23 cellular contexts compared by ENCODE assay signal in the genomic region with DNA sequence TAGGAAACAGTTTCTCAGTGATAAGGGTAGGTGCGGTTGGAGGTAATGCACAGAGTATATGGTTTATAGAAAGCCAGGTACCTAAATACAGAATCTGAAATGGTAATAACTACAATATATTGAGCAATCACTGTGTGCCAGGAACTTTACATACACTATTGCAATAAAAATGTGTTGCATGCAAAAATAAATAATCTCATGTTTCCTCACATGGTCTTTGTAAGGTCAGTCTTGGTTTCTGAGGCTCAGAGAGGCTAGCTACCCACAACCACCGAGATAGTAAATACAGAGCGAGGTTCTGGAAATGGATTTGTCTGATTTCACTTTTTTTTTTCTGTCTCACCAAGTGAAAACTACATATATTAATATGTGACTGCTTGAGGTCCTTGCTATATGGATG.
"Had no signal": no experiment of that assay in that cellular context is flagged by ENCODE, and none has a peak within 500 bp of the region (broad histone marks: within the 10 kb centered on the region; RNA-seq: fewer than 3 reads in every experiment).

No MANE protein-coding gene starts in this region.

- H3K4me3 Mint-ChIP-seq: immature natural killer cell; natural killer cell treated with Interleukin-12 subunit alpha and Interleukin-12 subunit beta and Interleukin-15 and Interleukin-18, amount 100 ng/mL, for 72 hours; neural progenitor cell had no signal

- H3K27ac ChIP-seq: coronary artery, gastroesophageal sphincter, left ventricle myocardium inferior, lower lobe of right lung, neural progenitor cell, ovary, right atrium auricular region, tibial artery, upper lobe of left lung, uterus had no signal

- H3K4me3 ChIP-seq: coronary artery, gastroesophageal sphincter, left ventricle myocardium inferior, lower lobe of right lung, neural progenitor cell, ovary, right atrium auricular region, tibial artery, upper lobe of left lung, uterus had no signal

- H2AFZ ChIP-seq: neural progenitor cell had no signal

- H3K9ac ChIP-seq: neural progenitor cell had no signal

- H3K4me1 Mint-ChIP-seq: immature natural killer cell, neural progenitor cell had no signal

- H3K36me3 ChIP-seq: gastroesophageal sphincter, left ventricle myocardium inferior, lower lobe of right lung, neural progenitor cell, ovary, right atrium auricular region, tibial artery, upper lobe of left lung, uterus had no signal

- H3K27me3 Mint-ChIP-seq: natural killer cell treated with Interleukin-12 subunit alpha and Interleukin-12 subunit beta and Interleukin-15 and Interleukin-18, amount 100 ng/mL, for 72 hours had no signal

- H3K9me3 Mint-ChIP-seq: neural progenitor cell had no signal

- ATAC-seq: gastroesophageal sphincter; left cardiac atrium; lower lobe of right lung; natural killer cell treated with Interleukin-12 subunit alpha and Interleukin-12 subunit beta and Interleukin-15 and Interleukin-18, amount 100 ng/mL, for 72 hours had no signal

- H3K4me1 ChIP-seq: gastroesophageal sphincter, left ventricle myocardium inferior, lower lobe of right lung, neural progenitor cell, right atrium auricular region, tibial artery, upper lobe of left lung, uterus had no signal

- H3K36me3 Mint-ChIP-seq: immature natural killer cell; natural killer cell treated with Interleukin-12 subunit alpha and Interleukin-12 subunit beta and Interleukin-15 and Interleukin-18, amount 100 ng/mL, for 72 hours; neural progenitor cell had no signal

- H3K4me2 ChIP-seq: neural progenitor cell had no signal

- H3K27me3 ChIP-seq: gastroesophageal sphincter, neural progenitor cell, ovary, right atrium auricular region, tibial artery, upper lobe of left lung, uterus had no signal

- H3K27ac Mint-ChIP-seq: immature natural killer cell; natural killer cell treated with Interleukin-12 subunit alpha and Interleukin-12 subunit beta and Interleukin-15 and Interleukin-18, amount 100 ng/mL, for 72 hours; neural progenitor cell had no signal

- H3K9me3 ChIP-seq: gastroesophageal sphincter, left ventricle myocardium inferior, lower lobe of right lung, ovary, right atrium auricular region, tibial artery, upper lobe of left lung, uterus had no signal

- DNase-seq: effector CD8-positive, alpha-beta T cell; foreskin fibroblast; glutamatergic neuron; immature natural killer cell; kidney; left cardiac atrium; left ventricle myocardium inferior; lower lobe of right lung; mesenchymal stem cell; midbrain; nucleus accumbens; ovary; small intestine; stimulated activated CD4-positive, alpha-beta T cell treated with anti-CD3 and anti-CD28 coated beads, Interleukin-12 subunit alpha, Interleukin-12 subunit beta, amount 100 ng/mL, for 4 hours; stimulated activated naive CD4-positive, alpha-beta T cell treated with Interleukin-2 at 50 U/mL for 16 hours; tibial artery; upper lobe of left lung; uterus had no signal
